In the genomic region with DNA sequence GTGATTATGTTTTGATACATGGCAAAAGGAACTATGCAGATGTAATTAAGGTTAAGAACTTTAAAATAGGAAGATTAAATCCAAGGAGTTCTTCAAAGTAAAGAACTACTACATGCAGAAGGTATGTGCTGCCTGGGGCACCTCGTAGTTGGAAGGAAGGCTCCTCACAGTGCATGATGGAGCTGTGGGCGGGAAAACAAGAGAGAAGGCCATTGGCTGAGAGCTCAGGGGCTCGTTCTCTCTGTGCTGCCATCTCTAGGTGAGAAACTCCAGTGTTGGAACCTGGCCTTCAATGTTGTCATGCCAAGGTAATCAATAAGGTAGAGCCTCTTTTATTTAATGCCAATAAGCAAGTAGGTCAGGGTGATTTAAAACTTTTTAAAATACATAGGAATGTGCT, we compare ENCODE assay signal across 25 cellular contexts.
DNase-seq lines count a peak whose midpoint lies in the region; ATAC-seq and TF ChIP-seq lines count a peak whose summit lies in the region.
"Had no signal": no experiment of that assay in that cellular context is flagged by ENCODE, and none has a peak within 500 bp of the region (broad histone marks: within the 10 kb centered on the region; RNA-seq: fewer than 3 reads in every experiment).

No MANE protein-coding gene starts in this region.

- ATAC-seq in HCT116, result peak; percentile 50
- ATAC-seq in RWPE2 (ENCODE audit: low read depth), result 0 out of 3 replicates have a peak, but pooled peaks have one; percentile 28
- no peak for ATAC-seq in stimulated activated effector memory CD8-positive, alpha-beta T cell treated with anti-CD3 and anti-CD28 coated beads, Interleukin-12 subunit alpha, Interleukin-12 subunit beta, amount 100 ng/mL, for 72 hours
- ATAC-seq in GM21367 (IDR thresholded peaks at IDR 0.05; ENCODE audit: unreplicated experiment), result no peak
- ATAC-seq: A549, gastroesophageal sphincter, left lobe of liver, upper lobe of right lung had no signal

- H3K4me3 ChIP-seq in Caco-2 (ENCODE audit: low read depth, low read length) (no peak overlapping the region), HCT116 (replicated peaks in 1 of 2; ENCODE audit: low read depth in 1 of 2, low read length in 2 of 2) (no peak overlapping the region), RWPE2 (ENCODE audit: severe bottlenecking) (no peak overlapping the region)
- H3K4me3 ChIP-seq: A549, gastroesophageal sphincter, ovary, upper lobe of right lung had no signal

- no peak overlapping the region for H3K4me2 ChIP-seq in HCT116 (ENCODE audit: low read length)
- H3K4me2 ChIP-seq: A549 had no signal

- H3K9me2 ChIP-seq in HCT116 (ENCODE audit: insufficient read depth), result no peaks in the 10 kb centered on the region

- intact Hi-C loops in Caco-2 (cut with micrococcal nuclease; ENCODE audit: unreplicated experiment), result no loop called here
- intact Hi-C loops in HCT116 (cut with micrococcal nuclease), result no loop called here

- no peaks in the 10 kb centered on the region for H3K79me2 ChIP-seq in HCT116 (ENCODE audit: insufficient read depth, low read length)

- no peaks in the 10 kb centered on the region for H3K27me3 Mint-ChIP-seq in Caco-2 (ENCODE audit: insufficient read depth, unreplicated experiment)
- H3K27me3 Mint-ChIP-seq: CD4-positive, CD25-positive, alpha-beta regulatory T cell; memory B cell had no signal

- POLR2A ChIA-PET in Caco-2 (lab: Charles Lee), result no interaction called here
- POLR2A ChIA-PET in HCT116 (lab: Charles Lee), result no interaction called here

- H3K4me1 ChIP-seq in Caco-2, result no peaks in the 10 kb centered on the region; the same call in 1 of the 2 replicates
- no peaks in the 10 kb centered on the region for H3K4me1 ChIP-seq in HCT116 (ENCODE audit: control insufficient read depth in 1 of 2, insufficient read depth in 2 of 2, low read length in 2 of 2)
- peaks cover 9% of the 10 kb centered on the region for H3K4me1 ChIP-seq in RWPE2 (ENCODE audit: insufficient read depth, poor library complexity, severe bottlenecking)
- H3K4me1 ChIP-seq: A549, upper lobe of right lung had no signal

- TF ChIP-seq RAD21 in HCT116 (IDR thresholded peaks at IDR 0.05; ENCODE audit: low read depth), result no peak

- H3K9me3 ChIP-seq in Caco-2, result no peaks in the 10 kb centered on the region
- H3K9me3 ChIP-seq in HCT116 (ENCODE audit: control insufficient read depth in 1 of 2, insufficient read depth in 1 of 2, low read depth in 1 of 2, low read length in 2 of 2), result no peaks in the 10 kb centered on the region
- no peaks in the 10 kb centered on the region for H3K9me3 ChIP-seq in RWPE2 (ENCODE audit: severe bottlenecking)
- H3K9me3 ChIP-seq: gastroesophageal sphincter, ovary, upper lobe of right lung had no signal

- H4K20me1 ChIP-seq in HCT116 (ENCODE audit: insufficient read depth), result no peaks in the 10 kb centered on the region

- H3K27ac ChIP-seq in HCT116 (ENCODE audit: low read depth, low read length) (no peak overlapping the region), RWPE2 (ENCODE audit: poor library complexity, severe bottlenecking) (no peak overlapping the region)
- H3K27ac ChIP-seq: A549, gastroesophageal sphincter, ovary, upper lobe of right lung had no signal

- RAD21 ChIA-PET in HCT116 (lab: Charles Lee; ENCODE audit: low non-redundant PET in 1 of 2, low total read pairs in 2 of 2, uncharacterized antibody in 2 of 2, unreplicated experiment in 2 of 2), result no interaction called here

- H3K36me3 Mint-ChIP-seq in Caco-2 (ENCODE audit: insufficient read depth, unreplicated experiment), result no peaks in the 10 kb centered on the region
- H3K36me3 Mint-ChIP-seq in stimulated activated effector memory CD8-positive, alpha-beta T cell treated with anti-CD3 and anti-CD28 coated beads, Interleukin-12 subunit alpha, Interleukin-12 subunit beta, amount 100 ng/mL, for 72 hours, result no peaks in the 10 kb centered on the region
- H3K36me3 Mint-ChIP-seq: CD4-positive, CD25-positive, alpha-beta regulatory T cell; memory B cell had no signal

- no peak for TF ChIP-seq POLR2A in HCT116 (IDR thresholded peaks at IDR 0.05; ENCODE audit: borderline replicate concordance, extremely low read depth, insufficient read depth, insufficient read length)

- BruUV-seq in Caco-2 (replicated peaks; lab: Mats Ljungman, UMichigan), result no TSS peak
- no TSS peak for BruUV-seq in HCT116 (replicated peaks; lab: Mats Ljungman, UMichigan)

- no peaks in the 10 kb centered on the region for H3K4me1 Mint-ChIP-seq in Caco-2 (ENCODE audit: low read depth, unreplicated experiment)
- no peaks in the 10 kb centered on the region for H3K4me1 Mint-ChIP-seq in stimulated activated effector memory CD8-positive, alpha-beta T cell treated with anti-CD3 and anti-CD28 coated beads, Interleukin-12 subunit alpha, Interleukin-12 subunit beta, amount 100 ng/mL, for 72 hours
- H3K4me1 Mint-ChIP-seq: CD4-positive, CD25-positive, alpha-beta regulatory T cell had no signal

- H3K9me3 Mint-ChIP-seq in Caco-2 (ENCODE audit: unreplicated experiment), result no peaks in the 10 kb centered on the region
- no peaks in the 10 kb centered on the region for H3K9me3 Mint-ChIP-seq in stimulated activated effector memory CD8-positive, alpha-beta T cell treated with anti-CD3 and anti-CD28 coated beads, Interleukin-12 subunit alpha, Interleukin-12 subunit beta, amount 100 ng/mL, for 72 hours
- H3K9me3 Mint-ChIP-seq: memory B cell had no signal

- no peak overlapping the region for H3K4me3 Mint-ChIP-seq in Caco-2 (ENCODE audit: unreplicated experiment)
- no peak overlapping the region for H3K4me3 Mint-ChIP-seq in stimulated activated effector memory CD8-positive, alpha-beta T cell treated with anti-CD3 and anti-CD28 coated beads, Interleukin-12 subunit alpha, Interleukin-12 subunit beta, amount 100 ng/mL, for 72 hours
- H3K4me3 Mint-ChIP-seq: CD4-positive, CD25-positive, alpha-beta regulatory T cell; memory B cell; neural crest cell had no signal

- CTCF ChIA-PET in Caco-2 (lab: Charles Lee), result interaction anchor here (0.6 kb wide), 1 partner anchor 238 kb away, joined by 3 read pairs; no protein-coding TSS in a partner anchor
- CTCF ChIA-PET in HCT116 (lab: Charles Lee), result no interaction called here

- TF ChIP-seq CTCF in Caco-2 (IDR thresholded peaks at IDR 0.05; ENCODE audit: insufficient read depth in 1 of 2, low read depth in 1 of 2, low read length in 1 of 2, severe bottlenecking in 1 of 2, unreplicated experiment in 1 of 2), result no peak
- no peak for TF ChIP-seq CTCF in HCT116 (IDR thresholded peaks at IDR 0.05 in 2 of 3, conservative IDR thresholded peaks at IDR 0.05 in 1 of 3; ENCODE audit: borderline replicate concordance in 1 of 3, insufficient read depth in 1 of 3, low read depth in 2 of 3, low read length in 2 of 3)
- no peak for TF ChIP-seq CTCF in RWPE2 (IDR thresholded peaks at IDR 0.05; ENCODE audit: poor library complexity, severe bottlenecking)

- H3K27me3 ChIP-seq in Caco-2 (replicated peaks; ENCODE audit: control insufficient read depth, insufficient read depth, low read length) (no peaks in the 10 kb centered on the region), HCT116 (ENCODE audit: insufficient read depth, low read length) (no peaks in the 10 kb centered on the region), RWPE2 (ENCODE audit: insufficient read depth, poor library complexity, severe bottlenecking) (no peaks in the 10 kb centered on the region)
- H3K27me3 ChIP-seq: gastroesophageal sphincter, ovary, upper lobe of right lung had no signal

- peak; percentile 15 to 34 for DNase-seq in Caco-2
- no peak for DNase-seq in HCT116 (ENCODE audit: low read depth, low spot score)
- DNase-seq in RWPE2 (ENCODE audit: low spot score), result no peak
- peak; percentile 29 for DNase-seq in iPS-NIHi11 (ENCODE audit: low spot score)
- no peak for DNase-seq in stimulated activated CD4-positive, alpha-beta T cell treated with anti-CD3 and anti-CD28 coated beads, Interleukin-15, amount 100 ng/mL, for 24 hours
- DNase-seq in stimulated activated effector memory CD8-positive, alpha-beta T cell treated with anti-CD3 and anti-CD28 coated beads, Interleukin-12 subunit alpha, Interleukin-12 subunit beta, amount 100 ng/mL, for 72 hours (ENCODE audit: low spot score in 2 of 2), result no peak
- no peak for DNase-seq in CD1c-positive myeloid dendritic cell (ENCODE audit: extremely low spot score)
- DNase-seq: activated naive CD4-positive, alpha-beta T cell treated with anti-CD3 and anti-CD28 coated beads, Interleukin-2, amount 50 U/mL, for 16 hours; CD4-positive, CD25-positive, alpha-beta regulatory T cell; EL; hippocampal formation; NCI-H2107; NCI-H774; ovary; retina; stimulated activated naive CD4-positive, alpha-beta T cell; SW 1271; upper lobe of right lung had no signal

- H3K27ac Mint-ChIP-seq in Caco-2 (ENCODE audit: unreplicated experiment), result no peak overlapping the region
- no peak overlapping the region for H3K27ac Mint-ChIP-seq in stimulated activated effector memory CD8-positive, alpha-beta T cell treated with anti-CD3 and anti-CD28 coated beads, Interleukin-12 subunit alpha, Interleukin-12 subunit beta, amount 100 ng/mL, for 72 hours
- H3K27ac Mint-ChIP-seq: activated T-helper 2 cell treated with anti-CD3 and anti-CD28 coated beads, Interferon-gamma antibody, Interleukin-2, Interleukin-4, amounts not matched to agents 10 μg/mL and 5 μg/mL and 100 μg/mL, durations not matched to agents 14 hours and 24 hours and 36 hours; CD4-positive, CD25-positive, alpha-beta regulatory T cell; memory B cell had no signal

- H2AFZ ChIP-seq in HCT116 (ENCODE audit: low read depth, low read length, poor library complexity, severe bottlenecking), result no peak overlapping the region

- no peaks in the 10 kb centered on the region for H3K36me3 ChIP-seq in Caco-2 (ENCODE audit: control insufficient read depth, insufficient read depth, low read length)
- H3K36me3 ChIP-seq in HCT116 (ENCODE audit: control insufficient read depth in 1 of 2, insufficient read depth in 2 of 2, low read length in 2 of 2), result no peaks in the 10 kb centered on the region
- no peaks in the 10 kb centered on the region for H3K36me3 ChIP-seq in RWPE2 (ENCODE audit: low read depth)
- H3K36me3 ChIP-seq: gastroesophageal sphincter, ovary, upper lobe of right lung had no signal

- no peak overlapping the region for H3K9ac ChIP-seq in HCT116 (ENCODE audit: low read length)

TF ChIP-seq in HCT116, 20 proteins besides CTCF, POLR2A, EP300 and RAD21 (continues in another document):
- TF ChIP-seq SP1 (IDR thresholded peaks at IDR 0.05; ENCODE audit: low read depth) (no peak), JUND (IDR thresholded peaks at IDR 0.05) (no peak), EZH2phosphoT487 (IDR thresholded peaks at IDR 0.05; ENCODE audit: borderline replicate concordance) (no peak), EGR1 (IDR thresholded peaks at IDR 0.05; ENCODE audit: low read depth) (no peak)
- TF ChIP-seq, protein P1, sequence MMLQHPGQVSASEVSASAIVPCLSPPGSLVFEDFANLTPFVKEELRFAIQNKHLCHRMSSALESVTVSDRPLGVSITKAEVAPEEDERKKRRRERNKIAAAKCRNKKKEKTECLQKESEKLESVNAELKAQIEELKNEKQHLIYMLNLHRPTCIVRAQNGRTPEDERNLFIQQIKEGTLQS (IDR thresholded peaks at IDR 0.05), result no peak

Comparison
In these comparisons a context has a peak if more than half of its experiments do, and no peak if none do; other contexts are left out.
1. DNase-seq: peak in Caco-2 (2 of 2) and iPS-NIHi11 (single experiment); none in HCT116 (single experiment), RWPE2 (single experiment), stimulated activated CD4-positive, alpha-beta T cell treated with anti-CD3 and anti-CD28 coated beads, Interleukin-15, amount 100 ng/mL, for 24 hours (single experiment), stimulated activated effector memory CD8-positive, alpha-beta T cell treated with anti-CD3 and anti-CD28 coated beads, Interleukin-12 subunit alpha, Interleukin-12 subunit beta, amount 100 ng/mL, for 72 hours (0 of 2) and CD1c-positive myeloid dendritic cell (single experiment).
2. ATAC-seq: peak in HCT116 (single experiment) and RWPE2 (single experiment); none in stimulated activated effector memory CD8-positive, alpha-beta T cell treated with anti-CD3 and anti-CD28 coated beads, Interleukin-12 subunit alpha, Interleukin-12 subunit beta, amount 100 ng/mL, for 72 hours (single experiment) and GM21367 (single experiment).